In genomic region chr9:91155746-91156145, GRCh38 we compare ENCODE assay signal across 16 cellular contexts.
DNase-seq lines count a peak whose midpoint lies in the region; ATAC-seq and TF ChIP-seq lines count a peak whose summit lies in the region.
"Had no signal": no experiment of that assay in that cellular context is flagged by ENCODE, and none has a peak within 500 bp of the region (broad histone marks: within the 10 kb centered on the region; RNA-seq: fewer than 3 reads in every experiment).

No MANE protein-coding gene starts in this region.

- CTCF ChIA-PET in activated CD4-positive, alpha-beta memory T cell treated with anti-CD3 and anti-CD28 coated beads for 36 hours (lab: Charles Lee) = no interaction called here

- no peak for TF ChIP-seq CTCF in progenitor cell of endocrine pancreas (IDR thresholded peaks at IDR 0.05; ENCODE audit: unreplicated experiment)

- H3K4me3 Mint-ChIP-seq in activated T-cell treated with anti-CD3 and anti-CD28 coated beads, Interleukin-2, amount 50 U/mL, for 24 hours = no peak overlapping the region
- no peak overlapping the region for H3K4me3 Mint-ChIP-seq in activated T-cell treated with anti-CD3 and anti-CD28 coated beads, Interleukin-2, amount 50 U/mL, for 4 hours
- H3K4me3 Mint-ChIP-seq in activated CD4-positive, alpha-beta memory T cell treated with anti-CD3 and anti-CD28 coated beads for 36 hours = no peak overlapping the region
- peak overlapping the region in 1 of 2 donors; percentile 69 for H3K4me3 Mint-ChIP-seq in effector memory CD8-positive, alpha-beta T cell
- no peak overlapping the region for H3K4me3 Mint-ChIP-seq in stimulated activated naive CD8-positive, alpha-beta T cell treated with anti-CD3 and anti-CD28 coated beads, Interleukin-15, amount 100 ng/mL, for 72 hours
- no peak overlapping the region for H3K4me3 Mint-ChIP-seq in progenitor cell of endocrine pancreas (ENCODE audit: low read depth)
- H3K4me3 Mint-ChIP-seq: B cell, GM23338 had no signal

- H3K9me3 Mint-ChIP-seq in activated T-cell treated with anti-CD3 and anti-CD28 coated beads, Interleukin-2, amount 50 U/mL, for 24 hours = peaks cover 19% of the 10 kb centered on the region
- no peaks in the 10 kb centered on the region for H3K9me3 Mint-ChIP-seq in activated T-cell treated with anti-CD3 and anti-CD28 coated beads, Interleukin-2, amount 50 U/mL, for 4 hours
- H3K9me3 Mint-ChIP-seq in activated CD4-positive, alpha-beta memory T cell treated with anti-CD3 and anti-CD28 coated beads for 36 hours = peaks cover 7% of the 10 kb centered on the region
- H3K9me3 Mint-ChIP-seq in effector memory CD8-positive, alpha-beta T cell = no peaks in the 10 kb centered on the region
- H3K9me3 Mint-ChIP-seq in stimulated activated naive CD8-positive, alpha-beta T cell treated with anti-CD3 and anti-CD28 coated beads, Interleukin-15, amount 100 ng/mL, for 72 hours = peaks cover 11 to 14% of the 10 kb centered on the region in 2 donors
- H3K9me3 Mint-ChIP-seq in progenitor cell of endocrine pancreas (ENCODE audit: low read depth) = peaks cover 7% of the 10 kb centered on the region
- H3K9me3 Mint-ChIP-seq: CD8-positive, alpha-beta memory T cell had no signal

- no peak for ATAC-seq in activated T-cell treated with anti-CD3 and anti-CD28 coated beads, Interleukin-2, amount 50 U/mL, for 4 hours
- no peak for ATAC-seq in effector memory CD8-positive, alpha-beta T cell (replicated peaks)
- ATAC-seq in stimulated activated naive CD8-positive, alpha-beta T cell treated with anti-CD3 and anti-CD28 coated beads, Interleukin-15, amount 100 ng/mL, for 72 hours = no peak
- ATAC-seq in HG03521 (IDR thresholded peaks at IDR 0.05; ENCODE audit: unreplicated experiment) = no peak
- ATAC-seq: GM23338 had no signal

- POLR2A ChIA-PET in activated CD4-positive, alpha-beta memory T cell treated with anti-CD3 and anti-CD28 coated beads for 36 hours (lab: Charles Lee) = no interaction called here

- peak overlapping the region; percentile 59 for H3K27ac Mint-ChIP-seq in activated T-cell treated with anti-CD3 and anti-CD28 coated beads, Interleukin-2, amount 50 U/mL, for 24 hours
- H3K27ac Mint-ChIP-seq in activated CD4-positive, alpha-beta memory T cell treated with anti-CD3 and anti-CD28 coated beads for 36 hours = peak overlapping the region; percentile 58
- H3K27ac Mint-ChIP-seq in effector memory CD8-positive, alpha-beta T cell = peak overlapping the region; percentile 80 to 93
- H3K27ac Mint-ChIP-seq in stimulated activated naive CD8-positive, alpha-beta T cell treated with anti-CD3 and anti-CD28 coated beads, Interleukin-15, amount 100 ng/mL, for 72 hours = peak overlapping the region; percentile 52 to 54
- no peak overlapping the region for H3K27ac Mint-ChIP-seq in progenitor cell of endocrine pancreas
- H3K27ac Mint-ChIP-seq: B cell, GM23338 had no signal

- intact Hi-C loops in activated CD4-positive, alpha-beta memory T cell treated with anti-CD3 and anti-CD28 coated beads for 36 hours (cut with micrococcal nuclease) = no loop called here

- H3K27me3 Mint-ChIP-seq in activated T-cell treated with anti-CD3 and anti-CD28 coated beads, Interleukin-2, amount 50 U/mL, for 24 hours = no peaks in the 10 kb centered on the region
- H3K27me3 Mint-ChIP-seq in activated T-cell treated with anti-CD3 and anti-CD28 coated beads, Interleukin-2, amount 50 U/mL, for 4 hours (ENCODE audit: low read depth) = no peaks in the 10 kb centered on the region
- H3K27me3 Mint-ChIP-seq in activated CD4-positive, alpha-beta memory T cell treated with anti-CD3 and anti-CD28 coated beads for 36 hours = no peaks in the 10 kb centered on the region
- H3K27me3 Mint-ChIP-seq in effector memory CD8-positive, alpha-beta T cell = no peaks in the 10 kb centered on the region
- no peaks in the 10 kb centered on the region for H3K27me3 Mint-ChIP-seq in stimulated activated naive CD8-positive, alpha-beta T cell treated with anti-CD3 and anti-CD28 coated beads, Interleukin-15, amount 100 ng/mL, for 72 hours
- no peaks in the 10 kb centered on the region for H3K27me3 Mint-ChIP-seq in progenitor cell of endocrine pancreas
- H3K27me3 Mint-ChIP-seq: CD8-positive, alpha-beta memory T cell had no signal

- peaks cover 70% of the 10 kb centered on the region for H3K4me1 Mint-ChIP-seq in activated T-cell treated with anti-CD3 and anti-CD28 coated beads, Interleukin-2, amount 50 U/mL, for 24 hours (ENCODE audit: low read depth)
- H3K4me1 Mint-ChIP-seq in activated T-cell treated with anti-CD3 and anti-CD28 coated beads, Interleukin-2, amount 50 U/mL, for 4 hours (ENCODE audit: low read depth) = peaks cover 34% of the 10 kb centered on the region
- H3K4me1 Mint-ChIP-seq in activated CD4-positive, alpha-beta memory T cell treated with anti-CD3 and anti-CD28 coated beads for 36 hours (ENCODE audit: low read depth) = peaks cover 38% of the 10 kb centered on the region
- H3K4me1 Mint-ChIP-seq in effector memory CD8-positive, alpha-beta T cell (ENCODE audit: low read depth in 2 of 2) = peaks cover 39 to 41% of the 10 kb centered on the region in 2 donors
- H3K4me1 Mint-ChIP-seq in stimulated activated naive CD8-positive, alpha-beta T cell treated with anti-CD3 and anti-CD28 coated beads, Interleukin-15, amount 100 ng/mL, for 72 hours = peaks cover 58% of the 10 kb centered on the region
- no peaks in the 10 kb centered on the region for H3K4me1 Mint-ChIP-seq in progenitor cell of endocrine pancreas (ENCODE audit: low read depth)
- H3K4me1 Mint-ChIP-seq: GM23338 had no signal

- H3K36me3 Mint-ChIP-seq in activated T-cell treated with anti-CD3 and anti-CD28 coated beads, Interleukin-2, amount 50 U/mL, for 24 hours (ENCODE audit: low read depth) = peaks cover 36% of the 10 kb centered on the region
- H3K36me3 Mint-ChIP-seq in activated T-cell treated with anti-CD3 and anti-CD28 coated beads, Interleukin-2, amount 50 U/mL, for 4 hours (ENCODE audit: insufficient read depth) = no peaks in the 10 kb centered on the region
- peaks cover 3% of the 10 kb centered on the region for H3K36me3 Mint-ChIP-seq in activated CD4-positive, alpha-beta memory T cell treated with anti-CD3 and anti-CD28 coated beads for 36 hours
- peaks cover 9% of the 10 kb centered on the region for H3K36me3 Mint-ChIP-seq in effector memory CD8-positive, alpha-beta T cell (ENCODE audit: insufficient read depth)
- no peaks in the 10 kb centered on the region for H3K36me3 Mint-ChIP-seq in progenitor cell of endocrine pancreas (ENCODE audit: insufficient read depth)

- DNase-seq in activated T-cell treated with anti-CD3 and anti-CD28 coated beads, Interleukin-2, amount 50 U/mL, for 24 hours = no peak
- DNase-seq in activated T-cell treated with anti-CD3 and anti-CD28 coated beads, Interleukin-2, amount 50 U/mL, for 4 hours = no peak
- DNase-seq in activated CD4-positive, alpha-beta memory T cell treated with anti-CD3 and anti-CD28 coated beads for 36 hours = no peak
- DNase-seq in effector memory CD8-positive, alpha-beta T cell = no peak
- no peak for DNase-seq in stimulated activated naive CD8-positive, alpha-beta T cell treated with anti-CD3 and anti-CD28 coated beads, Interleukin-15, amount 100 ng/mL, for 72 hours
- DNase-seq in progenitor cell of endocrine pancreas (ENCODE audit: low spot score, unreplicated experiment) (no peak), dedifferentiated amniotic fluid mesenchymal stem cell (ENCODE audit: extremely low spot score) (no peak)
- DNase-seq: CD8-positive, alpha-beta memory T cell; DND-41; GF-D8; NCI-H1048; NCI-H345; NCI-H526 treated with DMSO at 0.1 percent for 48 hours had no signal
